20 cellular contexts compared by ENCODE assay signal in the genomic region with DNA sequence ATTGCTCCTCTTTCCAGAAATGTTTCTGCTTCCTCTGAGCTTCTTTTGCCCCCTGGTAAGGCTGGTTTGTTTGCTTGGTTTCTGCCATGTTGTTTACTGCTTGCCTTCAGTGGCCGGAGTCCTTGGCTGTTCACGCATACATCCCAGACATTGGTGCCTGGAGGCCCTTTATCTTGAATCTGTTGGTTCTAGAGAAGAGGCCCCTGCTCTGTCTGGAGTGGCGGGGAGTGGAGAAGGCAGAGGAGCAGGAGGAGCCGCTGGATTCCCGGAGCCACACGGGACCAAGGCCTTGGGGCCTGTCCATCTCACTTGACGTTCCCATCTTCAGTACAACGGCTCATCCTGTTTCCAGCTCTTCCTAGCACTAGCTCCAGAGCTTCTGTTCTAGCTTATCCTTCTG.
DNase-seq lines count a peak whose midpoint lies in the region; ATAC-seq and TF ChIP-seq lines count a peak whose summit lies in the region.
"Had no signal": no experiment of that assay in that cellular context is flagged by ENCODE, and none has a peak within 500 bp of the region (broad histone marks: within the 10 kb centered on the region; RNA-seq: fewer than 3 reads in every experiment).

No MANE protein-coding gene starts in this region.

- H3K9me3 ChIP-seq in BLaER1 (no peaks in the 10 kb centered on the region), vagina (no peaks in the 10 kb centered on the region)
- H3K9me3 ChIP-seq: A549 had no signal

- H4K20me1 ChIP-seq in BLaER1 = no peaks in the 10 kb centered on the region

- no peak overlapping the region; the same call in 1 of the 2 replicates for H3K27ac ChIP-seq in BLaER1
- H3K27ac ChIP-seq in vagina = no peak overlapping the region
- H3K27ac ChIP-seq: 22Rv1, A549 had no signal

- no peak for TF ChIP-seq POLR2A in vagina (IDR thresholded peaks at IDR 0.05)

- 0 out of 2 replicates have a peak overlapping the region, but pooled peaks have one; percentile 90 for H3K4me2 ChIP-seq in BLaER1
- H3K4me2 ChIP-seq: A549 had no signal

- no peaks in the 10 kb centered on the region for H3K27me3 ChIP-seq in BLaER1
- no peaks in the 10 kb centered on the region for H3K27me3 ChIP-seq in vagina

- H3K4me1 ChIP-seq in BLaER1 = peaks cover 73% of the 10 kb centered on the region
- H3K4me1 ChIP-seq in vagina = peaks cover 7% of the 10 kb centered on the region

- DNase-seq in islet precursor cell = peak; percentile 73
- DNase-seq in retina = peak; percentile 5
- no peak for DNase-seq in vagina (ENCODE audit: extremely low spot score in 2 of 2)
- DNase-seq: AML-193; C1 segment of cervical spinal cord; CD4-positive, alpha-beta memory T cell; CD4-positive, CD25-positive, alpha-beta regulatory T cell; CD8-positive, alpha-beta memory T cell; COR-L47; DMS 273 treated with DMSO at 0.1 percent for 48 hours; DMS153; DMS53; DMS79; DND-41; EL; GF-D8 had no signal

- no peak overlapping the region for H3K9ac ChIP-seq in BLaER1

- TF ChIP-seq CTCF in vagina (IDR thresholded peaks at IDR 0.05) = no peak

- H3K36me3 ChIP-seq in BLaER1 (no peaks in the 10 kb centered on the region), vagina (no peaks in the 10 kb centered on the region)

- intact Hi-C loops in vagina (cut with DNase I) = no loop called here

- no peak overlapping the region for H3K4me3 ChIP-seq in BLaER1
- H3K4me3 ChIP-seq in vagina = no peak overlapping the region
- H3K4me3 ChIP-seq: A549 had no signal

- no peak for ATAC-seq in GM21367 (IDR thresholded peaks at IDR 0.05; ENCODE audit: unreplicated experiment)
- ATAC-seq: A549 had no signal

Comparison
In these comparisons a context has a peak if more than half of its experiments do, and no peak if none do; other contexts are left out.
1. DNase-seq: peak in islet precursor cell (single experiment) and retina (single experiment); none in vagina (0 of 2).